7 cellular contexts compared by ENCODE assay signal in genomic region chr1:146375108-146375507, GRCh38.
A peak's percentile ranks its signal among the peaks of the same experiment; 100 is the strongest.
DNase-seq lines count a peak whose midpoint lies in the region; ATAC-seq and TF ChIP-seq lines count a peak whose summit lies in the region.
"Not testable (repeated sequence)": the region's sequence is repeated elsewhere in the genome, so short reads cannot be mapped to it uniquely, and the experiment has no call there.

No MANE protein-coding gene starts in this region.

- TF ChIP-seq CTCF in CD8-positive, alpha-beta T cell (IDR thresholded peaks at IDR 0.05); brain (conservative IDR thresholded peaks at IDR 0.05): not testable (repeated sequence)

- POLR2A ChIA-PET in CD8-positive, alpha-beta T cell (lab: Charles Lee); activated CD4-positive, alpha-beta T cell treated with anti-CD3 and anti-CD28 coated beads, Interleukin-2, amount 10 ng/mL, durations not matched to agents 7 days and 5 days (lab: Charles Lee); naive thymus-derived CD4-positive, alpha-beta T cell (lab: Charles Lee): not testable (repeated sequence)

- CTCF ChIA-PET in CD8-positive, alpha-beta T cell (lab: Charles Lee); activated CD4-positive, alpha-beta T cell treated with anti-CD3 and anti-CD28 coated beads, Interleukin-2, amount 10 ng/mL, durations not matched to agents 7 days and 5 days (lab: Charles Lee); naive thymus-derived CD4-positive, alpha-beta T cell (lab: Charles Lee): not testable (repeated sequence)

- H3K27me3 Mint-ChIP-seq in CD8-positive, alpha-beta T cell (ENCODE audit: low read depth); activated CD4-positive, alpha-beta T cell treated with anti-CD3 and anti-CD28 coated beads, Interleukin-2, amount 10 ng/mL, durations not matched to agents 7 days and 5 days; activated T-helper 2 cell treated with anti-CD3 and anti-CD28 coated beads, Interferon-gamma antibody, Interleukin-2, Interleukin-4, amounts not matched to agents 10 μg/mL and 5 μg/mL and 100 μg/mL, durations not matched to agents 14 hours and 24 hours and 36 hours (ENCODE audit: low read depth); brain; naive thymus-derived CD4-positive, alpha-beta T cell; stimulated activated memory B cell treated with anti-CD40 and anti-IgM and Interleukin-4, amounts not matched to agents 10 μg/mL and 1 μg/mL and 100 μg/mL, for 72 hours: not testable (repeated sequence)

- not testable (repeated sequence) for DNase-seq in CD8-positive, alpha-beta T cell; activated CD4-positive, alpha-beta T cell treated with anti-CD3 and anti-CD28 coated beads, Interleukin-2, amount 10 ng/mL, durations not matched to agents 7 days and 5 days; activated T-helper 2 cell treated with anti-CD3 and anti-CD28 coated beads, Interferon-gamma antibody, Interleukin-2, Interleukin-4, amounts not matched to agents 10 μg/mL and 5 μg/mL and 100 μg/mL, durations not matched to agents 14 hours and 24 hours and 36 hours (ENCODE audit: low spot score); naive thymus-derived CD4-positive, alpha-beta T cell
- DNase-seq in NAMALWA (ENCODE audit: low spot score), result peak; percentile 11

- not testable (repeated sequence) for H3K36me3 Mint-ChIP-seq in CD8-positive, alpha-beta T cell; activated CD4-positive, alpha-beta T cell treated with anti-CD3 and anti-CD28 coated beads, Interleukin-2, amount 10 ng/mL, durations not matched to agents 7 days and 5 days (ENCODE audit: low read depth); activated T-helper 2 cell treated with anti-CD3 and anti-CD28 coated beads, Interferon-gamma antibody, Interleukin-2, Interleukin-4, amounts not matched to agents 10 μg/mL and 5 μg/mL and 100 μg/mL, durations not matched to agents 14 hours and 24 hours and 36 hours (ENCODE audit: low read depth); brain; naive thymus-derived CD4-positive, alpha-beta T cell; stimulated activated memory B cell treated with anti-CD40 and anti-IgM and Interleukin-4, amounts not matched to agents 10 μg/mL and 1 μg/mL and 100 μg/mL, for 72 hours

- not testable (repeated sequence) for H3K4me3 ChIP-seq in CD8-positive, alpha-beta T cell (ENCODE audit: low read depth, low read length); naive thymus-derived CD4-positive, alpha-beta T cell (ENCODE audit: low read length)

- intact Hi-C loops in CD8-positive, alpha-beta T cell (cut with DNase I, micrococcal nuclease); activated T-helper 2 cell treated with anti-CD3 and anti-CD28 coated beads, Interferon-gamma antibody, Interleukin-2, Interleukin-4, amounts not matched to agents 10 μg/mL and 5 μg/mL and 100 μg/mL, durations not matched to agents 14 hours and 24 hours and 36 hours (cut with micrococcal nuclease); naive thymus-derived CD4-positive, alpha-beta T cell (cut with micrococcal nuclease): not testable (repeated sequence)

- H3K4me1 ChIP-seq in CD8-positive, alpha-beta T cell (ENCODE audit: insufficient read depth, low read length); naive thymus-derived CD4-positive, alpha-beta T cell (ENCODE audit: control insufficient read depth in 2 of 2, insufficient read depth in 2 of 2, low read length in 2 of 2): not testable (repeated sequence)

- H3K27ac Mint-ChIP-seq in CD8-positive, alpha-beta T cell, result peak overlapping the region; percentile 37
- H3K27ac Mint-ChIP-seq in activated CD4-positive, alpha-beta T cell treated with anti-CD3 and anti-CD28 coated beads, Interleukin-2, amount 10 ng/mL, durations not matched to agents 7 days and 5 days; stimulated activated memory B cell treated with anti-CD40 and anti-IgM and Interleukin-4, amounts not matched to agents 10 μg/mL and 1 μg/mL and 100 μg/mL, for 72 hours: not testable (repeated sequence)
- H3K27ac Mint-ChIP-seq in activated T-helper 2 cell treated with anti-CD3 and anti-CD28 coated beads, Interferon-gamma antibody, Interleukin-2, Interleukin-4, amounts not matched to agents 10 μg/mL and 5 μg/mL and 100 μg/mL, durations not matched to agents 14 hours and 24 hours and 36 hours, result peak overlapping the region; percentile 33
- peak overlapping the region in 2 of 5 experiments; percentile 66 to 72 for H3K27ac Mint-ChIP-seq in brain
- H3K27ac Mint-ChIP-seq in naive thymus-derived CD4-positive, alpha-beta T cell, result peak overlapping the region in 7 of 9 donors; percentile 63 to 88 (median 76)

- not testable (repeated sequence) for ATAC-seq in CD8-positive, alpha-beta T cell; naive thymus-derived CD4-positive, alpha-beta T cell; stimulated activated memory B cell treated with anti-CD40 and anti-IgM and Interleukin-4, amounts not matched to agents 10 μg/mL and 1 μg/mL and 100 μg/mL, for 72 hours

- H3K9me3 ChIP-seq in CD8-positive, alpha-beta T cell (ENCODE audit: low read length); naive thymus-derived CD4-positive, alpha-beta T cell (ENCODE audit: control insufficient read depth in 2 of 3, low read length in 3 of 3): not testable (repeated sequence)

- H3K4me1 Mint-ChIP-seq in CD8-positive, alpha-beta T cell (ENCODE audit: low read depth), result peaks cover 15% of the 10 kb centered on the region
- H3K4me1 Mint-ChIP-seq in activated CD4-positive, alpha-beta T cell treated with anti-CD3 and anti-CD28 coated beads, Interleukin-2, amount 10 ng/mL, durations not matched to agents 7 days and 5 days, result peaks cover 24% of the 10 kb centered on the region
- H3K4me1 Mint-ChIP-seq in activated T-helper 2 cell treated with anti-CD3 and anti-CD28 coated beads, Interferon-gamma antibody, Interleukin-2, Interleukin-4, amounts not matched to agents 10 μg/mL and 5 μg/mL and 100 μg/mL, durations not matched to agents 14 hours and 24 hours and 36 hours (ENCODE audit: low read depth), result not testable (repeated sequence)
- H3K4me1 Mint-ChIP-seq in brain, result peaks cover 40% of the 10 kb centered on the region
- H3K4me1 Mint-ChIP-seq in naive thymus-derived CD4-positive, alpha-beta T cell, result peaks cover 6 to 21% (median 11%) of the 10 kb centered on the region in 7 donors
- H3K4me1 Mint-ChIP-seq in stimulated activated memory B cell treated with anti-CD40 and anti-IgM and Interleukin-4, amounts not matched to agents 10 μg/mL and 1 μg/mL and 100 μg/mL, for 72 hours, result peaks cover 23% of the 10 kb centered on the region

- not testable (repeated sequence) for H3K27ac ChIP-seq in CD8-positive, alpha-beta T cell (ENCODE audit: low read depth, low read length); naive thymus-derived CD4-positive, alpha-beta T cell (ENCODE audit: low read depth, low read length)

- not testable (repeated sequence) for H3K9me3 Mint-ChIP-seq in CD8-positive, alpha-beta T cell; activated CD4-positive, alpha-beta T cell treated with anti-CD3 and anti-CD28 coated beads, Interleukin-2, amount 10 ng/mL, durations not matched to agents 7 days and 5 days; activated T-helper 2 cell treated with anti-CD3 and anti-CD28 coated beads, Interferon-gamma antibody, Interleukin-2, Interleukin-4, amounts not matched to agents 10 μg/mL and 5 μg/mL and 100 μg/mL, durations not matched to agents 14 hours and 24 hours and 36 hours; brain; naive thymus-derived CD4-positive, alpha-beta T cell; stimulated activated memory B cell treated with anti-CD40 and anti-IgM and Interleukin-4, amounts not matched to agents 10 μg/mL and 1 μg/mL and 100 μg/mL, for 72 hours

- not testable (repeated sequence) for H3K36me3 ChIP-seq in CD8-positive, alpha-beta T cell (ENCODE audit: insufficient read depth, low read length); naive thymus-derived CD4-positive, alpha-beta T cell (ENCODE audit: control insufficient read depth in 2 of 3, insufficient read depth in 3 of 3, low read length in 3 of 3)

- peak overlapping the region; percentile 64 for H3K4me3 Mint-ChIP-seq in CD8-positive, alpha-beta T cell
- peak overlapping the region; percentile 34 for H3K4me3 Mint-ChIP-seq in activated CD4-positive, alpha-beta T cell treated with anti-CD3 and anti-CD28 coated beads, Interleukin-2, amount 10 ng/mL, durations not matched to agents 7 days and 5 days
- peak overlapping the region; percentile 37 for H3K4me3 Mint-ChIP-seq in activated T-helper 2 cell treated with anti-CD3 and anti-CD28 coated beads, Interferon-gamma antibody, Interleukin-2, Interleukin-4, amounts not matched to agents 10 μg/mL and 5 μg/mL and 100 μg/mL, durations not matched to agents 14 hours and 24 hours and 36 hours (ENCODE audit: low read depth)
- peak overlapping the region; percentile 50 to 84 (median 74) for H3K4me3 Mint-ChIP-seq in brain
- H3K4me3 Mint-ChIP-seq in naive thymus-derived CD4-positive, alpha-beta T cell, result peak overlapping the region in 6 of 10 donors; percentile 41 to 76 (median 64)
- H3K4me3 Mint-ChIP-seq in stimulated activated memory B cell treated with anti-CD40 and anti-IgM and Interleukin-4, amounts not matched to agents 10 μg/mL and 1 μg/mL and 100 μg/mL, for 72 hours, result peak overlapping the region; percentile 57

- not testable (repeated sequence) for H3K27me3 ChIP-seq in CD8-positive, alpha-beta T cell (ENCODE audit: insufficient read depth, low read length); naive thymus-derived CD4-positive, alpha-beta T cell (ENCODE audit: control insufficient read depth in 2 of 2, insufficient read depth in 2 of 2, low read length in 2 of 2)
